Comparison of ENCODE assay signal across 1 cellular context in the genomic region with DNA sequence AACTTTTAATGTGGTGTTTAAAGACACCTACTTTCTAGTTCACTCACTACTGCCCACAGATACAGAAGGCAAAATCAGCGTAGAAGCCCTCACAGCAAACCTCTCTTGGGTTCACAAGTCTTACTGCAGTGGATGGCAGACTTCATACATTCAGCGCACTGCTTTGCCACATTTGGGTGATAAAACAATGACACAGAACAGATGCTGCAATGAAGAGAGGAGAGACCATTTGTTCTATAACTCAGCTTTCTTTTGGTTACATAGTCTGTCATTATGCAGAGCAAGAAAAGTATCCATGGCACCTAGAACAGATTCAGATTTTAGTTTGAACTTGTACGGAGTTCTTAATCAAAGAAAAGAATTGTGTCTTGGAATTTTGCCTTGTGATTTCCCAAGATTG.
TF ChIP-seq lines count a peak whose summit lies in the region.

No MANE protein-coding gene starts in this region.

TF ChIP-seq in IMR-90, 13 proteins besides CTCF, POLR2A, EP300 and RAD21 (continued from another document):
- TF ChIP-seq NFE2L2 (IDR thresholded peaks at IDR 0.05; ENCODE audit: low read depth, low read length) (no peak), MXI1 (IDR thresholded peaks at IDR 0.05; ENCODE audit: borderline replicate concordance, low read depth, low read length) (no peak), SMC3 (IDR thresholded peaks at IDR 0.05; ENCODE audit: low read depth, low read length) (no peak), CEBPB (IDR thresholded peaks at IDR 0.05; ENCODE audit: low read depth, low read length) (no peak), FOS (IDR thresholded peaks at IDR 0.05; ENCODE audit: low read depth, low read length) (no peak), USF2 (IDR thresholded peaks at IDR 0.05; ENCODE audit: low read depth, low read length) (no peak), MAZ (IDR thresholded peaks at IDR 0.05; ENCODE audit: borderline replicate concordance, low read depth, low read length) (no peak)
- TF ChIP-seq, protein P1, sequence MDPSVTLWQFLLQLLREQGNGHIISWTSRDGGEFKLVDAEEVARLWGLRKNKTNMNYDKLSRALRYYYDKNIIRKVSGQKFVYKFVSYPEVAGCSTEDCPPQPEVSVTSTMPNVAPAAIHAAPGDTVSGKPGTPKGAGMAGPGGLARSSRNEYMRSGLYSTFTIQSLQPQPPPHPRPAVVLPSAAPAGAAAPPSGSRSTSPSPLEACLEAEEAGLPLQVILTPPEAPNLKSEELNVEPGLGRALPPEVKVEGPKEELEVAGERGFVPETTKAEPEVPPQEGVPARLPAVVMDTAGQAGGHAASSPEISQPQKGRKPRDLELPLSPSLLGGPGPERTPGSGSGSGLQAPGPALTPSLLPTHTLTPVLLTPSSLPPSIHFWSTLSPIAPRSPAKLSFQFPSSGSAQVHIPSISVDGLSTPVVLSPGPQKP (IDR thresholded peaks at IDR 0.05; ENCODE audit: borderline replicate concordance, low read depth, low read length): no peak
